In genomic region chr4:119559044-119559647, GRCh38 we compare ENCODE assay signal across 8 cellular contexts.
A peak's percentile ranks its signal among the peaks of the same experiment; 100 is the strongest.
DNase-seq lines count a peak whose midpoint lies in the region; ATAC-seq and TF ChIP-seq lines count a peak whose summit lies in the region.

No MANE protein-coding gene starts in this region.

- no peaks in the 10 kb centered on the region for H3K27me3 Mint-ChIP-seq in effector memory CD8-positive, alpha-beta T cell

- H3K4me3 Mint-ChIP-seq in effector memory CD8-positive, alpha-beta T cell = no peak overlapping the region

- peaks cover 2 to 9% of the 10 kb centered on the region in 2 donors for H3K9me3 Mint-ChIP-seq in effector memory CD8-positive, alpha-beta T cell

- no peak overlapping the region for H3K4me2 ChIP-seq in osteoblast (ENCODE audit: insufficient read depth, low read length)

- H3K4me3 ChIP-seq in cardiac muscle cell = no peak overlapping the region
- no peak overlapping the region for H3K4me3 ChIP-seq in right cardiac atrium (ENCODE audit: low read length)
- H3K4me3 ChIP-seq in osteoblast (ENCODE audit: insufficient read depth, low read length) = no peak overlapping the region

- intact Hi-C loops in right cardiac atrium (cut with DNase I) = loop anchor here in 2 of 4 donors (5.0 to 10.0 kb wide), 2 partner anchors 66 to 493 kb away; partner anchors contain the start of gene PDE5A (in 1 of the 2)

- H3K27ac ChIP-seq in cardiac muscle cell (no peak overlapping the region), right cardiac atrium (ENCODE audit: low read length) (no peak overlapping the region), osteoblast (ENCODE audit: low read depth, low read length) (no peak overlapping the region)

- no peaks in the 10 kb centered on the region for H3K79me2 ChIP-seq in osteoblast (ENCODE audit: insufficient read depth, low read length)

- H3K4me1 ChIP-seq in cardiac muscle cell (ENCODE audit: low read depth) = no peaks in the 10 kb centered on the region
- no peaks in the 10 kb centered on the region for H3K4me1 ChIP-seq in right cardiac atrium (ENCODE audit: control insufficient read depth, insufficient read depth, low read length)
- H3K4me1 ChIP-seq in osteoblast (ENCODE audit: insufficient read depth, low read length) = no peaks in the 10 kb centered on the region

- ATAC-seq in right cardiac atrium (no peak), HG03108 (IDR thresholded peaks at IDR 0.05; ENCODE audit: unreplicated experiment) (no peak)
- ATAC-seq in effector memory CD8-positive, alpha-beta T cell (replicated peaks) = no peak

- peak; percentile 36 to 78 for DNase-seq in cardiac muscle cell (ENCODE audit: low read depth in 1 of 2, low spot score in 1 of 2)
- no peak for DNase-seq in right cardiac atrium
- DNase-seq in NCI-H345 treated with DMSO at 0.1 percent for 48 hours (lab: John Stamatoyannopoulos, UW; ENCODE audit: unreplicated experiment) = peak; percentile 1
- DNase-seq in dermis microvascular lymphatic vessel endothelial cell (ENCODE audit: low read depth in 2 of 2) = peak; percentile 39 to 60
- peak; percentile 85 for DNase-seq in osteoblast (ENCODE audit: insufficient read length, low spot score, missing footprints)
- DNase-seq in effector memory CD8-positive, alpha-beta T cell = no peak
- no peak for DNase-seq in stimulated activated CD4-positive, alpha-beta T cell treated with anti-CD3 and anti-CD28 coated beads, Interleukin-2, amount 100 ng/mL, for 48 hours

- peak; percentile 42 for TF ChIP-seq CTCF in cardiac muscle cell (IDR thresholded peaks at IDR 0.05; ENCODE audit: low read depth, low read length)
- peak; percentile 47 for TF ChIP-seq CTCF in osteoblast (IDR thresholded peaks at IDR 0.05; ENCODE audit: extremely low read depth, low read depth, low read length)

- H2AFZ ChIP-seq in osteoblast (ENCODE audit: low read length) = no peak overlapping the region

- no peaks in the 10 kb centered on the region for H4K20me1 ChIP-seq in osteoblast (ENCODE audit: insufficient read depth, low read length)

- H3K9me3 ChIP-seq in cardiac muscle cell (ENCODE audit: low read depth) (no peaks in the 10 kb centered on the region), right cardiac atrium (ENCODE audit: control insufficient read depth, low read length) (no peaks in the 10 kb centered on the region), osteoblast (ENCODE audit: low read depth, low read length) (no peaks in the 10 kb centered on the region)

- H3K4me1 Mint-ChIP-seq in effector memory CD8-positive, alpha-beta T cell (ENCODE audit: low read depth in 2 of 2) = no peaks in the 10 kb centered on the region

- H3K27me3 ChIP-seq in cardiac muscle cell (no peaks in the 10 kb centered on the region), right cardiac atrium (ENCODE audit: control insufficient read depth, insufficient read depth) (no peaks in the 10 kb centered on the region), osteoblast (ENCODE audit: insufficient read depth, low read length) (no peaks in the 10 kb centered on the region)

- no peak overlapping the region for H3K27ac Mint-ChIP-seq in effector memory CD8-positive, alpha-beta T cell

- H3K36me3 Mint-ChIP-seq in effector memory CD8-positive, alpha-beta T cell (ENCODE audit: insufficient read depth) = no peaks in the 10 kb centered on the region

- H3K36me3 ChIP-seq in cardiac muscle cell = no peaks in the 10 kb centered on the region
- peaks cover 70% of the 10 kb centered on the region for H3K36me3 ChIP-seq in osteoblast (ENCODE audit: insufficient read depth, low read length)

Comparison
In these comparisons a context has a peak if more than half of its experiments do, and no peak if none do; other contexts are left out.
1. DNase-seq: peak in cardiac muscle cell (2 of 2), NCI-H345 treated with DMSO at 0.1 percent for 48 hours (single experiment), dermis microvascular lymphatic vessel endothelial cell (2 of 2) and osteoblast (single experiment); none in right cardiac atrium (0 of 3), effector memory CD8-positive, alpha-beta T cell (0 of 3) and stimulated activated CD4-positive, alpha-beta T cell treated with anti-CD3 and anti-CD28 coated beads, Interleukin-2, amount 100 ng/mL, for 48 hours (0 of 2).